1 cellular context compared by ENCODE assay signal in the genomic region with DNA sequence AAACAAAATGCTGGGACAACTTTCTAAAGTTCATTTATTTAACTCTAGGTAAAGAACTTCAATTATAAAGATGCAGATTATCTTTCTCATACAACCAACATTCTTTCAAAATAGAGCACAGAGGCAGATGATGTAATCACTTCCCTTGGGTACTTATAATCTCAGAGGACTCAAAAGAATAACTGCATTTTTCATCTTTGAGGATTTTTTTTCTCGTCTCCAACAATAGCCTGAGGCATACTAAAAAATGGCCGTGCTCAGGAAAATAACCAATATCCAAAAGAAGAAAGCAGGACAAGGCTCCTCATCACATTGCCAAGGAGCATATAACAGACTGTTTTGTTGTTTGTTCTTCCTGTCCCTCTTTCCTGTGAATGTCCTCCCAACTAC.
TF ChIP-seq lines count a peak whose summit lies in the region.

No MANE protein-coding gene starts in this region.

TF ChIP-seq in GM23338, 12 proteins besides CTCF, POLR2A, EP300 and RAD21 (continued from another document):
- TF ChIP-seq, protein P1, sequence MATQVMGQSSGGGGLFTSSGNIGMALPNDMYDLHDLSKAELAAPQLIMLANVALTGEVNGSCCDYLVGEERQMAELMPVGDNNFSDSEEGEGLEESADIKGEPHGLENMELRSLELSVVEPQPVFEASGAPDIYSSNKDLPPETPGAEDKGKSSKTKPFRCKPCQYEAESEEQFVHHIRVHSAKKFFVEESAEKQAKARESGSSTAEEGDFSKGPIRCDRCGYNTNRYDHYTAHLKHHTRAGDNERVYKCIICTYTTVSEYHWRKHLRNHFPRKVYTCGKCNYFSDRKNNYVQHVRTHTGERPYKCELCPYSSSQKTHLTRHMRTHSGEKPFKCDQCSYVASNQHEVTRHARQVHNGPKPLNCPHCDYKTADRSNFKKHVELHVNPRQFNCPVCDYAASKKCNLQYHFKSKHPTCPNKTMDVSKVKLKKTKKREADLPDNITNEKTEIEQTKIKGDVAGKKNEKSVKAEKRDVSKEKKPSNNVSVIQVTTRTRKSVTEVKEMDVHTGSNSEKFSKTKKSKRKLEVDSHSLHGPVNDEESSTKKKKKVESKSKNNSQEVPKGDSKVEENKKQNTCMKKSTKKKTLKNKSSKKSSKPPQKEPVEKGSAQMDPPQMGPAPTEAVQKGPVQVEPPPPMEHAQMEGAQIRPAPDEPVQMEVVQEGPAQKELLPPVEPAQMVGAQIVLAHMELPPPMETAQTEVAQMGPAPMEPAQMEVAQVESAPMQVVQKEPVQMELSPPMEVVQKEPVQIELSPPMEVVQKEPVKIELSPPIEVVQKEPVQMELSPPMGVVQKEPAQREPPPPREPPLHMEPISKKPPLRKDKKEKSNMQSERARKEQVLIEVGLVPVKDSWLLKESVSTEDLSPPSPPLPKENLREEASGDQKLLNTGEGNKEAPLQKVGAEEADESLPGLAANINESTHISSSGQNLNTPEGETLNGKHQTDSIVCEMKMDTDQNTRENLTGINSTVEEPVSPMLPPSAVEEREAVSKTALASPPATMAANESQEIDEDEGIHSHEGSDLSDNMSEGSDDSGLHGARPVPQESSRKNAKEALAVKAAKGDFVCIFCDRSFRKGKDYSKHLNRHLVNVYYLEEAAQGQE (IDR thresholded peaks at IDR 0.05; ENCODE audit: unreplicated experiment): no peak
- TF ChIP-seq NANOG (IDR thresholded peaks at IDR 0.05; ENCODE audit: borderline replicate concordance) (no peak), EZH2 (IDR thresholded peaks at IDR 0.05; ENCODE audit: low read depth, unreplicated experiment) (no peak), JUNB (IDR thresholded peaks at IDR 0.05; ENCODE audit: unreplicated experiment) (no peak), ETS1 (IDR thresholded peaks at IDR 0.05) (no peak)
